In the genomic region with DNA sequence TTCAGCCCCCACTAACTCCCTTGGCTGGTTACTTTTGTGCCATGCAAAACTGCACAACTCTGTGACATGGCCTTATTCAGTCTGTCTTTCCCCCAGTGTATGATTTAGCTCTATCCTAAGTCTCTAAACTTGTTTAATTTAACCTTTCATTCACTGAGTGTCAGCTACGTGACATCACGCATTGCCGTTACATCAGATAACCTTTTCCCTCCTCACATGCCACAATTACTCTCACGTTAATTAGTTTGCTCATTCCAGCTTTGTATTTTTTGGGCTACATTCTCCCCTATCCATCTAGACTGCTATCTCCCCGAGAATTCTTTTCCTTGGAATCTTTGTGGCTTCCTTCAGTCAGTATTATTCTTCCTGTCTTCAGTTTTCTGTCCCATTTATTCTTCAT, we compare ENCODE assay signal across 1 cellular context.
TF ChIP-seq lines count a peak whose summit lies in the region.

No MANE protein-coding gene starts in this region.

TF ChIP-seq in K562, 482 proteins besides CTCF, POLR2A, EP300 and RAD21 (continued from another document):
- TF ChIP-seq, protein P1, sequence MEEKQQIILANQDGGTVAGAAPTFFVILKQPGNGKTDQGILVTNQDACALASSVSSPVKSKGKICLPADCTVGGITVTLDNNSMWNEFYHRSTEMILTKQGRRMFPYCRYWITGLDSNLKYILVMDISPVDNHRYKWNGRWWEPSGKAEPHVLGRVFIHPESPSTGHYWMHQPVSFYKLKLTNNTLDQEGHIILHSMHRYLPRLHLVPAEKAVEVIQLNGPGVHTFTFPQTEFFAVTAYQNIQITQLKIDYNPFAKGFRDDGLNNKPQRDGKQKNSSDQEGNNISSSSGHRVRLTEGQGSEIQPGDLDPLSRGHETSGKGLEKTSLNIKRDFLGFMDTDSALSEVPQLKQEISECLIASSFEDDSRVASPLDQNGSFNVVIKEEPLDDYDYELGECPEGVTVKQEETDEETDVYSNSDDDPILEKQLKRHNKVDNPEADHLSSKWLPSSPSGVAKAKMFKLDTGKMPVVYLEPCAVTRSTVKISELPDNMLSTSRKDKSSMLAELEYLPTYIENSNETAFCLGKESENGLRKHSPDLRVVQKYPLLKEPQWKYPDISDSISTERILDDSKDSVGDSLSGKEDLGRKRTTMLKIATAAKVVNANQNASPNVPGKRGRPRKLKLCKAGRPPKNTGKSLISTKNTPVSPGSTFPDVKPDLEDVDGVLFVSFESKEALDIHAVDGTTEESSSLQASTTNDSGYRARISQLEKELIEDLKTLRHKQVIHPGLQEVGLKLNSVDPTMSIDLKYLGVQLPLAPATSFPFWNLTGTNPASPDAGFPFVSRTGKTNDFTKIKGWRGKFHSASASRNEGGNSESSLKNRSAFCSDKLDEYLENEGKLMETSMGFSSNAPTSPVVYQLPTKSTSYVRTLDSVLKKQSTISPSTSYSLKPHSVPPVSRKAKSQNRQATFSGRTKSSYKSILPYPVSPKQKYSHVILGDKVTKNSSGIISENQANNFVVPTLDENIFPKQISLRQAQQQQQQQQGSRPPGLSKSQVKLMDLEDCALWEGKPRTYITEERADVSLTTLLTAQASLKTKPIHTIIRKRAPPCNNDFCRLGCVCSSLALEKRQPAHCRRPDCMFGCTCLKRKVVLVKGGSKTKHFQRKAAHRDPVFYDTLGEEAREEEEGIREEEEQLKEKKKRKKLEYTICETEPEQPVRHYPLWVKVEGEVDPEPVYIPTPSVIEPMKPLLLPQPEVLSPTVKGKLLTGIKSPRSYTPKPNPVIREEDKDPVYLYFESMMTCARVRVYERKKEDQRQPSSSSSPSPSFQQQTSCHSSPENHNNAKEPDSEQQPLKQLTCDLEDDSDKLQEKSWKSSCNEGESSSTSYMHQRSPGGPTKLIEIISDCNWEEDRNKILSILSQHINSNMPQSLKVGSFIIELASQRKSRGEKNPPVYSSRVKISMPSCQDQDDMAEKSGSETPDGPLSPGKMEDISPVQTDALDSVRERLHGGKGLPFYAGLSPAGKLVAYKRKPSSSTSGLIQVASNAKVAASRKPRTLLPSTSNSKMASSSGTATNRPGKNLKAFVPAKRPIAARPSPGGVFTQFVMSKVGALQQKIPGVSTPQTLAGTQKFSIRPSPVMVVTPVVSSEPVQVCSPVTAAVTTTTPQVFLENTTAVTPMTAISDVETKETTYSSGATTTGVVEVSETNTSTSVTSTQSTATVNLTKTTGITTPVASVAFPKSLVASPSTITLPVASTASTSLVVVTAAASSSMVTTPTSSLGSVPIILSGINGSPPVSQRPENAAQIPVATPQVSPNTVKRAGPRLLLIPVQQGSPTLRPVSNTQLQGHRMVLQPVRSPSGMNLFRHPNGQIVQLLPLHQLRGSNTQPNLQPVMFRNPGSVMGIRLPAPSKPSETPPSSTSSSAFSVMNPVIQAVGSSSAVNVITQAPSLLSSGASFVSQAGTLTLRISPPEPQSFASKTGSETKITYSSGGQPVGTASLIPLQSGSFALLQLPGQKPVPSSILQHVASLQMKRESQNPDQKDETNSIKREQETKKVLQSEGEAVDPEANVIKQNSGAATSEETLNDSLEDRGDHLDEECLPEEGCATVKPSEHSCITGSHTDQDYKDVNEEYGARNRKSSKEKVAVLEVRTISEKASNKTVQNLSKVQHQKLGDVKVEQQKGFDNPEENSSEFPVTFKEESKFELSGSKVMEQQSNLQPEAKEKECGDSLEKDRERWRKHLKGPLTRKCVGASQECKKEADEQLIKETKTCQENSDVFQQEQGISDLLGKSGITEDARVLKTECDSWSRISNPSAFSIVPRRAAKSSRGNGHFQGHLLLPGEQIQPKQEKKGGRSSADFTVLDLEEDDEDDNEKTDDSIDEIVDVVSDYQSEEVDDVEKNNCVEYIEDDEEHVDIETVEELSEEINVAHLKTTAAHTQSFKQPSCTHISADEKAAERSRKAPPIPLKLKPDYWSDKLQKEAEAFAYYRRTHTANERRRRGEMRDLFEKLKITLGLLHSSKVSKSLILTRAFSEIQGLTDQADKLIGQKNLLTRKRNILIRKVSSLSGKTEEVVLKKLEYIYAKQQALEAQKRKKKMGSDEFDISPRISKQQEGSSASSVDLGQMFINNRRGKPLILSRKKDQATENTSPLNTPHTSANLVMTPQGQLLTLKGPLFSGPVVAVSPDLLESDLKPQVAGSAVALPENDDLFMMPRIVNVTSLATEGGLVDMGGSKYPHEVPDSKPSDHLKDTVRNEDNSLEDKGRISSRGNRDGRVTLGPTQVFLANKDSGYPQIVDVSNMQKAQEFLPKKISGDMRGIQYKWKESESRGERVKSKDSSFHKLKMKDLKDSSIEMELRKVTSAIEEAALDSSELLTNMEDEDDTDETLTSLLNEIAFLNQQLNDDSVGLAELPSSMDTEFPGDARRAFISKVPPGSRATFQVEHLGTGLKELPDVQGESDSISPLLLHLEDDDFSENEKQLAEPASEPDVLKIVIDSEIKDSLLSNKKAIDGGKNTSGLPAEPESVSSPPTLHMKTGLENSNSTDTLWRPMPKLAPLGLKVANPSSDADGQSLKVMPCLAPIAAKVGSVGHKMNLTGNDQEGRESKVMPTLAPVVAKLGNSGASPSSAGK (IDR thresholded peaks at IDR 0.05), result peak; percentile 36; the same call in 1 of the 2 replicates
- TF ChIP-seq, protein P2, sequence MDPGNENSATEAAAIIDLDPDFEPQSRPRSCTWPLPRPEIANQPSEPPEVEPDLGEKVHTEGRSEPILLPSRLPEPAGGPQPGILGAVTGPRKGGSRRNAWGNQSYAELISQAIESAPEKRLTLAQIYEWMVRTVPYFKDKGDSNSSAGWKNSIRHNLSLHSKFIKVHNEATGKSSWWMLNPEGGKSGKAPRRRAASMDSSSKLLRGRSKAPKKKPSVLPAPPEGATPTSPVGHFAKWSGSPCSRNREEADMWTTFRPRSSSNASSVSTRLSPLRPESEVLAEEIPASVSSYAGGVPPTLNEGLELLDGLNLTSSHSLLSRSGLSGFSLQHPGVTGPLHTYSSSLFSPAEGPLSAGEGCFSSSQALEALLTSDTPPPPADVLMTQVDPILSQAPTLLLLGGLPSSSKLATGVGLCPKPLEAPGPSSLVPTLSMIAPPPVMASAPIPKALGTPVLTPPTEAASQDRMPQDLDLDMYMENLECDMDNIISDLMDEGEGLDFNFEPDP (CRISPR knock-in tag; IDR thresholded peaks at IDR 0.05), result no peak
- TF ChIP-seq CEBPG (CRISPR knock-in tag; IDR thresholded peaks at IDR 0.05) (peak; percentile 41; the same call in 1 of the 2 replicates), CEBPG (tag; conservative IDR thresholded peaks at IDR 0.05 in 1 of 2, IDR thresholded peaks at IDR 0.05 in 1 of 2) (no peak), HDAC6 (IDR thresholded peaks at IDR 0.05; ENCODE audit: low read depth, low read length) (no peak), TGIF2 (CRISPR knock-in tag; IDR thresholded peaks at IDR 0.05) (no peak), CC2D1A (IDR thresholded peaks at IDR 0.05) (peak; percentile 34; the same call in 1 of the 2 replicates), SMAD1 (IDR thresholded peaks at IDR 0.05; ENCODE audit: low read depth, low read length, partially characterized antibody) (no peak), ZNF551 (CRISPR knock-in tag; IDR thresholded peaks at IDR 0.05) (no peak), ZNF133 (CRISPR knock-in tag; IDR thresholded peaks at IDR 0.05) (no peak), MCM5 (IDR thresholded peaks at IDR 0.05; ENCODE audit: low read depth) (no peak), NFXL1 (CRISPR knock-in tag; IDR thresholded peaks at IDR 0.05) (no peak), SIX5 (IDR thresholded peaks at IDR 0.05; ENCODE audit: borderline replicate concordance in 1 of 2, insufficient read depth in 1 of 2, low read depth in 1 of 2, low read length in 2 of 2) (no peak), MEIS2 (IDR thresholded peaks at IDR 0.05; ENCODE audit: partially characterized antibody) (peak; percentile 3), MTA1 (IDR thresholded peaks at IDR 0.05; ENCODE audit: borderline replicate concordance) (no peak), ZC3H4 (CRISPR knock-in tag; IDR thresholded peaks at IDR 0.05; ENCODE audit: borderline replicate concordance) (no peak), SPI1 (IDR thresholded peaks at IDR 0.05; ENCODE audit: borderline replicate concordance, low read depth, low read length) (no peak), ZNF316 (IDR thresholded peaks at IDR 0.05) (no peak), L3MBTL2 (IDR thresholded peaks at IDR 0.05) (peak; percentile 41; the same call in 1 of the 2 replicates), NFATC3 (IDR thresholded peaks at IDR 0.05) (no peak), GTF2F1 (IDR thresholded peaks at IDR 0.05; ENCODE audit: low read depth, low read length) (no peak)
- TF ChIP-seq, protein P3, sequence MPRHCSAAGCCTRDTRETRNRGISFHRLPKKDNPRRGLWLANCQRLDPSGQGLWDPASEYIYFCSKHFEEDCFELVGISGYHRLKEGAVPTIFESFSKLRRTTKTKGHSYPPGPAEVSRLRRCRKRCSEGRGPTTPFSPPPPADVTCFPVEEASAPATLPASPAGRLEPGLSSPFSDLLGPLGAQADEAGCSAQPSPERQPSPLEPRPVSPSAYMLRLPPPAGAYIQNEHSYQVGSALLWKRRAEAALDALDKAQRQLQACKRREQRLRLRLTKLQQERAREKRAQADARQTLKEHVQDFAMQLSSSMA (CRISPR knock-in tag; IDR thresholded peaks at IDR 0.05), result no peak
- TF ChIP-seq, protein P4, sequence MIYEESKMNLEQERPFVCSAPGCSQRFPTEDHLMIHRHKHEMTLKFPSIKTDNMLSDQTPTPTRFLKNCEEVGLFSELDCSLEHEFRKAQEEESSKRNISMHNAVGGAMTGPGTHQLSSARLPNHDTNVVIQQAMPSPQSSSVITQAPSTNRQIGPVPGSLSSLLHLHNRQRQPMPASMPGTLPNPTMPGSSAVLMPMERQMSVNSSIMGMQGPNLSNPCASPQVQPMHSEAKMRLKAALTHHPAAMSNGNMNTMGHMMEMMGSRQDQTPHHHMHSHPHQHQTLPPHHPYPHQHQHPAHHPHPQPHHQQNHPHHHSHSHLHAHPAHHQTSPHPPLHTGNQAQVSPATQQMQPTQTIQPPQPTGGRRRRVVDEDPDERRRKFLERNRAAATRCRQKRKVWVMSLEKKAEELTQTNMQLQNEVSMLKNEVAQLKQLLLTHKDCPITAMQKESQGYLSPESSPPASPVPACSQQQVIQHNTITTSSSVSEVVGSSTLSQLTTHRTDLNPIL (CRISPR knock-in tag; IDR thresholded peaks at IDR 0.05), result no peak
- TF ChIP-seq, protein P5, sequence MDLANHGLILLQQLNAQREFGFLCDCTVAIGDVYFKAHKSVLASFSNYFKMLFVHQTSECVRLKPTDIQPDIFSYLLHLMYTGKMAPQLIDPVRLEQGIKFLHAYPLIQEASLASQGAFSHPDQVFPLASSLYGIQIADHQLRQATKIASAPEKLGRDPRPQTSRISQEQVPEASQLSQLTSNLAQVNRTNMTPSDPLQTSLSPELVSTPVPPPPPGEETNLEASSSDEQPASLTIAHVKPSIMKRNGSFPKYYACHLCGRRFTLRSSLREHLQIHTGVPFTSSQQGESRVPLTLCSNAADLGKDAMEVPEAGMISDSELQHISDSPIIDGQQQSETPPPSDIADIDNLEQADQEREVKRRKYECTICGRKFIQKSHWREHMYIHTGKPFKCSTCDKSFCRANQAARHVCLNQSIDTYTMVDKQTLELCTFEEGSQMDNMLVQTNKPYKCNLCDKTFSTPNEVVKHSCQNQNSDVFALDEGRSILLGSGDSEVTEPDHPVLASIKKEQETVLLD (IDR thresholded peaks at IDR 0.05), result no peak
